13 cellular contexts compared by ENCODE assay signal in genomic region chr3:45964139-45964538, GRCh38. TPM values are rescaled to one million over a fixed set of nuclear protein-coding genes. Genes with fewer than 3 reads are reported as not detected.
A peak's percentile ranks its signal among the peaks of the same experiment; 100 is the strongest.
DNase-seq lines count a peak whose midpoint lies in the region; ATAC-seq lines count a peak whose summit lies in the region.
"Had no signal": no experiment of that assay in that cellular context is flagged by ENCODE, and none has a peak within 500 bp of the region (broad histone marks: within the 10 kb centered on the region; RNA-seq: fewer than 3 reads in every experiment).

No MANE protein-coding gene starts in this region.

- peak; percentile 73 for ATAC-seq in GM19351 (IDR thresholded peaks at IDR 0.05; ENCODE audit: unreplicated experiment)
- peak; percentile 38 for ATAC-seq in central memory CD8-positive, alpha-beta T cell (replicated peaks; ENCODE audit: extremely low read depth, poor library complexity, severe bottlenecking)
- ATAC-seq in GM18909 (IDR thresholded peaks at IDR 0.05; ENCODE audit: poor library complexity, unreplicated experiment), result no peak
- ATAC-seq: gastroesophageal sphincter had no signal

- peaks cover 75% of the 10 kb centered on the region for H3K4me1 ChIP-seq in CD8-positive, alpha-beta memory T cell (ENCODE audit: insufficient read depth, low read length)

- no peaks in the 10 kb centered on the region for H3K27me3 Mint-ChIP-seq in CD8-positive, alpha-beta memory T cell
- H3K27me3 Mint-ChIP-seq in central memory CD8-positive, alpha-beta T cell, result no peaks in the 10 kb centered on the region

- peak overlapping the region; percentile 21 to 83 (median 63) for H3K4me3 Mint-ChIP-seq in CD8-positive, alpha-beta memory T cell
- H3K4me3 Mint-ChIP-seq in central memory CD8-positive, alpha-beta T cell, result peak overlapping the region; percentile 63
- H3K4me3 Mint-ChIP-seq: neural crest cell had no signal

- POLR2A ChIA-PET in CD8-positive, alpha-beta memory T cell (lab: Charles Lee), result interaction anchor here (2.7 kb wide), 1 partner anchor 13 kb away, joined by 14 read pairs; no protein-coding TSS in a partner anchor

- CTCF ChIA-PET in CD8-positive, alpha-beta memory T cell (lab: Charles Lee), result interaction anchor here (0.8 to 6.9 kb wide), 7 partner anchors 12 to 117 kb away, joined by 3 to 64 read pairs (median 14); partner anchors contain the start of gene CXCR6

- H3K27me3 ChIP-seq in CD8-positive, alpha-beta memory T cell (ENCODE audit: insufficient read depth, low read length, poor library complexity, severe bottlenecking), result no peaks in the 10 kb centered on the region
- H3K27me3 ChIP-seq: gastroesophageal sphincter had no signal

- DNase-seq in CD8-positive, alpha-beta memory T cell, result peak in 1 of 5 donors; percentile 67
- peak in 3 of 5 experiments; percentile 19 to 86 (median 41) for DNase-seq in T-helper 2 cell
- DNase-seq in central memory CD8-positive, alpha-beta T cell (ENCODE audit: low spot score in 2 of 2), result no peak
- no peak for DNase-seq in GM03348 (ENCODE audit: low spot score)
- no peak for DNase-seq in NCI-H1436 treated with DMSO at 0.1 percent for 48 hours (lab: John Stamatoyannopoulos, UW)
- no peak for DNase-seq in occipital lobe (lab: John Stamatoyannopoulos, UW)
- DNase-seq: NCI-H2029 treated with DMSO at 0.1 percent for 48 hours, T-helper 9 cell had no signal

- peaks cover 37 to 98% (median 47%) of the 10 kb centered on the region in 3 donors for H3K36me3 Mint-ChIP-seq in CD8-positive, alpha-beta memory T cell
- peaks cover 64% of the 10 kb centered on the region for H3K36me3 Mint-ChIP-seq in central memory CD8-positive, alpha-beta T cell (ENCODE audit: insufficient read depth)

- H3K36me3 ChIP-seq in CD8-positive, alpha-beta memory T cell (ENCODE audit: insufficient read depth, low read length), result peaks cover 79% of the 10 kb centered on the region

- peak overlapping the region; percentile 78 to 95 (median 90) for H3K27ac Mint-ChIP-seq in CD8-positive, alpha-beta memory T cell
- H3K27ac Mint-ChIP-seq in central memory CD8-positive, alpha-beta T cell (ENCODE audit: low read depth), result peak overlapping the region; percentile 82

- peaks cover 85 to 94% (median 89%) of the 10 kb centered on the region in 3 donors for H3K4me1 Mint-ChIP-seq in CD8-positive, alpha-beta memory T cell
- peaks cover 89% of the 10 kb centered on the region for H3K4me1 Mint-ChIP-seq in central memory CD8-positive, alpha-beta T cell
- H3K4me1 Mint-ChIP-seq: neural crest cell had no signal

- no peaks in the 10 kb centered on the region for H3K9me3 Mint-ChIP-seq in CD8-positive, alpha-beta memory T cell
- H3K9me3 Mint-ChIP-seq in central memory CD8-positive, alpha-beta T cell, result no peaks in the 10 kb centered on the region
- H3K9me3 Mint-ChIP-seq: neural crest cell had no signal

- H3K4me3 ChIP-seq in CD8-positive, alpha-beta memory T cell (ENCODE audit: low read length), result no peak overlapping the region
- H3K4me3 ChIP-seq: gastroesophageal sphincter had no signal

- peak overlapping the region; percentile 17 for H3K27ac ChIP-seq in CD8-positive, alpha-beta memory T cell (ENCODE audit: low read depth, low read length)
- H3K27ac ChIP-seq: gastroesophageal sphincter had no signal

- no peaks in the 10 kb centered on the region for H3K9me3 ChIP-seq in CD8-positive, alpha-beta memory T cell (ENCODE audit: low read length)
- H3K9me3 ChIP-seq: gastroesophageal sphincter had no signal

RNA-seq across cellular contexts. Expression of gene CXCR6, which starts 20.9 kb away (rescaled TPM):
- 1 to 10 TPM; 5.8 to 5.9 TPM for total RNA-seq in CD8-positive, alpha-beta memory T cell
- polyA plus RNA-seq in CD8-positive, alpha-beta memory T cell, result 70.8 TPM
- total RNA-seq in occipital lobe, result not detected
- total RNA-seq: neural crest cell had no signal
- polyA plus RNA-seq: BJ had no signal

RNA-seq across cellular contexts. Expression of gene FYCO1, which starts 31.5 kb away (rescaled TPM):
- 10 to 100 TPM; 13.4 to 13.7 TPM for total RNA-seq in CD8-positive, alpha-beta memory T cell
- polyA plus RNA-seq in CD8-positive, alpha-beta memory T cell, result 11.0 TPM
- 2.5 TPM for total RNA-seq in occipital lobe

Comparison
In these comparisons a context has a peak if more than half of its experiments do, and no peak if none do; other contexts are left out.
1. DNase-seq: peak in T-helper 2 cell (3 of 5); none in central memory CD8-positive, alpha-beta T cell (0 of 2), GM03348 (single experiment), NCI-H1436 treated with DMSO at 0.1 percent for 48 hours (single experiment) and occipital lobe (single experiment).